ENCODE assay signal across 30 cellular contexts in the genomic region with DNA sequence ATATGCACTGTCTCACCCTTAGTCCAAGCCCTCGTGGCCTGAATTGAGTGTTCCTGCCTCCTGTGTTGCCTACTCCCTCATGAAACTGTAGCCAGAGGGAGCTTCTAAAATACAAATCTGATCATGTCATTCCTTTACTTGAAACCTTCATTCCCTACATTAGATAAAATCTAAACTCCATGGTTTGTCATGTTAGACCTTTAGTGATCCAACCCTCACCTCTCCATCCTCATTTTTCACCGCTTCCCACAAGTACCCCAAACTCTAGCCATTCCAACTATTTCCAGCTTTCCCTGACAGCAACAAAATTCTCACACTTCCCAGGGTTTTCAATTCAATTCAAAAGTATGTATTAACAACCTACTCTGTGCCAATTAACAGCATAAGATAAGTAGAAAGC. TPM values are rescaled to one million over a fixed set of nuclear protein-coding genes. Genes with fewer than 3 reads are reported as not detected.
DNase-seq lines count a peak whose midpoint lies in the region; ATAC-seq, FAIRE-seq and TF ChIP-seq lines count a peak whose summit lies in the region.
"Had no signal": no experiment of that assay in that cellular context is flagged by ENCODE, and none has a peak within 500 bp of the region (broad histone marks: within the 10 kb centered on the region; RNA-seq: fewer than 3 reads in every experiment).

No MANE protein-coding gene starts in this region.

- no peaks in the 10 kb centered on the region for H3K36me3 Mint-ChIP-seq in neural progenitor cell
- H3K36me3 Mint-ChIP-seq: CD14-positive monocyte; CD4-positive, alpha-beta memory T cell; CD4-positive, CD25-positive, alpha-beta regulatory T cell; CD8-positive, alpha-beta memory T cell had no signal

- H2AFZ ChIP-seq in IMR-90 (replicated peaks; ENCODE audit: low read length, poor library complexity) (no peak overlapping the region), K562 (ENCODE audit: low read depth, low read length) (no peak overlapping the region), H1 (ENCODE audit: low read length) (no peak overlapping the region), neural progenitor cell (replicated peaks) (no peak overlapping the region)

- POLR2A ChIA-PET in IMR-90 (lab: Charles Lee; ENCODE audit: unreplicated experiment) (no interaction called here), K562 (lab: Yijun Ruan, JAX) (no interaction called here), H1 (lab: Charles Lee; ENCODE audit: partially characterized antibody) (no interaction called here)

- H3K4me1 Mint-ChIP-seq in neural progenitor cell, result peaks cover 39% of the 10 kb centered on the region
- H3K4me1 Mint-ChIP-seq: CD14-positive monocyte; CD4-positive, alpha-beta memory T cell; CD4-positive, CD25-positive, alpha-beta regulatory T cell; CD8-positive, alpha-beta memory T cell had no signal

- H4K91ac ChIP-seq in IMR-90 (ENCODE audit: insufficient read depth, low read depth, low read length) (no peak overlapping the region), H1 (replicated peaks; ENCODE audit: insufficient read length, low read length) (no peak overlapping the region)

- H3K56ac ChIP-seq in IMR-90 (ENCODE audit: extremely low read depth, insufficient read depth, low read length), result no peak overlapping the region
- no peak overlapping the region for H3K56ac ChIP-seq in H1 (replicated peaks; ENCODE audit: insufficient read length, low read depth, low read length)

- peaks cover 49% of the 10 kb centered on the region for H3F3A ChIP-seq in neural progenitor cell (ENCODE audit: low read depth)

- H3K4me3 Mint-ChIP-seq in neural progenitor cell, result peak overlapping the region; percentile 51
- H3K4me3 Mint-ChIP-seq: CD14-positive monocyte; CD4-positive, alpha-beta memory T cell; CD4-positive, CD25-positive, alpha-beta regulatory T cell; CD8-positive, alpha-beta memory T cell had no signal

- no peak overlapping the region for H3K18ac ChIP-seq in IMR-90 (ENCODE audit: low read depth, low read length)
- H3K18ac ChIP-seq in H1 (ENCODE audit: extremely low read depth, low read length), result no peak overlapping the region

- no peaks in the 10 kb centered on the region for H4K20me1 ChIP-seq in IMR-90 (ENCODE audit: insufficient read depth, low read length)
- peaks cover 7% of the 10 kb centered on the region for H4K20me1 ChIP-seq in K562 (replicated peaks; ENCODE audit: control insufficient read depth, insufficient read depth, low read length)
- H4K20me1 ChIP-seq in H1 (replicated peaks in 1 of 2; ENCODE audit: control insufficient read depth in 1 of 2, insufficient read depth in 2 of 2, low read length in 2 of 2), result no peaks in the 10 kb centered on the region
- H4K20me1 ChIP-seq in neural progenitor cell (ENCODE audit: low read depth), result no peaks in the 10 kb centered on the region
- H4K20me1 ChIP-seq: BLaER1 had no signal

- in situ Hi-C loops in IMR-90 (cut with MboI; ENCODE audit: low sequenced_read_pairs) (no loop called here), K562 (cut with MboI) (no loop called here)

- H3K4ac ChIP-seq in IMR-90 (ENCODE audit: low read depth, low read length) (no peak overlapping the region), H1 (replicated peaks; ENCODE audit: insufficient read length, low read depth, low read length) (no peak overlapping the region)

- H3K14ac ChIP-seq in IMR-90 (replicated peaks; ENCODE audit: low read depth, low read length) (no peak overlapping the region), H1 (ENCODE audit: insufficient read length) (no peak overlapping the region)

- intact Hi-C loops in IMR-90 (cut with micrococcal nuclease), result no loop called here
- intact Hi-C loops in K562 (cut with micrococcal nuclease), result no loop called here

- H2BK20ac ChIP-seq in IMR-90 (ENCODE audit: low read depth, low read length) (no peak overlapping the region), H1 (ENCODE audit: low read length) (0 out of 2 replicates have a peak overlapping the region, but pooled peaks have one; percentile 52)

- no peak overlapping the region for H4K8ac ChIP-seq in IMR-90 (ENCODE audit: low read depth in 2 of 2, low read length in 2 of 2)
- H4K8ac ChIP-seq in H1 (ENCODE audit: extremely low read depth, insufficient read depth, low read length), result no peak overlapping the region

- CTCF ChIA-PET in IMR-90 (lab: Yijun Ruan, JAX) (interaction anchor here (0.8 kb wide), 1 partner anchor 37 kb away, joined by 3 read pairs; no protein-coding TSS in a partner anchor), K562 (lab: Yijun Ruan, JAX; ENCODE audit: low intra/inter-chr PET ratio) (no interaction called here), H1 (lab: Charles Lee; ENCODE audit: partially characterized antibody) (interaction anchor here (1.2 to 33.2 kb wide), 5 partner anchors 8 to 48 kb away, joined by 3 to 531 read pairs (median 14); no protein-coding TSS in a partner anchor)

- 63% methylated on average over 2 of the region's 2 CpGs; no CpG with 5 or more reads in 1 of the 2 experiments for WGBS in IMR-90 (ENCODE audit: extremely low coverage in 2 of 2, insufficient read length in 1 of 2), 2 experiments
- 0% methylated on average over 2 of the region's 2 CpGs for WGBS in K562 (ENCODE audit: insufficient coverage, low coverage, missing lambda C conversion rate)
- 96% methylated on average over 2 of the region's 2 CpGs; no CpG with 5 or more reads in 1 of the 2 experiments for WGBS in H1 (ENCODE audit: extremely low coverage in 1 of 2, insufficient coverage in 1 of 2, insufficient read length in 1 of 2, insufficient replicate concordance in 2 of 2, low coverage in 1 of 2, low lambda C conversion rate in 2 of 2, missing lambda C conversion rate in 1 of 2), 2 experiments

- H3K4me3 ChIP-seq in IMR-90 (ENCODE audit: insufficient read depth, low read depth, low read length), result no peak overlapping the region
- no peak overlapping the region for H3K4me3 ChIP-seq in K562
- no peak overlapping the region for H3K4me3 ChIP-seq in H1 (ENCODE audit: extremely low read depth in 1 of 4, insufficient read depth in 2 of 4, low read depth in 3 of 4, low read length in 4 of 4)
- no peak overlapping the region for H3K4me3 ChIP-seq in neural progenitor cell
- H3K4me3 ChIP-seq: BLaER1 had no signal

- no peaks in the 10 kb centered on the region for H3K79me1 ChIP-seq in IMR-90 (ENCODE audit: low read depth in 1 of 2, low read length in 2 of 2)
- H3K79me1 ChIP-seq in H1 (ENCODE audit: low read depth, low read length), result no peaks in the 10 kb centered on the region

- peaks cover 6% of the 10 kb centered on the region for H3K27me3 Mint-ChIP-seq in neural progenitor cell (ENCODE audit: insufficient read depth, low read depth)
- H3K27me3 Mint-ChIP-seq: CD4-positive, CD25-positive, alpha-beta regulatory T cell had no signal

- no peak for TF ChIP-seq RAD21 in IMR-90 (IDR thresholded peaks at IDR 0.05; ENCODE audit: low read length)
- no peak for TF ChIP-seq RAD21 in K562 (CRISPR knock-in tag; conservative IDR thresholded peaks at IDR 0.05 in 1 of 2, IDR thresholded peaks at IDR 0.05 in 1 of 2)
- no peak for TF ChIP-seq RAD21 in H1 (IDR thresholded peaks at IDR 0.05 in 1 of 2, conservative IDR thresholded peaks at IDR 0.05 in 1 of 2; ENCODE audit: low read depth in 2 of 2, low read length in 2 of 2)

- H3K4me2 ChIP-seq in IMR-90 (ENCODE audit: low read depth, low read length), result no peak overlapping the region
- H3K4me2 ChIP-seq in K562 (ENCODE audit: insufficient read depth, low read length), result no peak overlapping the region
- H3K4me2 ChIP-seq in H1 (ENCODE audit: insufficient read depth in 1 of 2, low read depth in 2 of 2, low read length in 2 of 2), result no peak overlapping the region
- peak overlapping the region; percentile 29 for H3K4me2 ChIP-seq in neural progenitor cell
- H3K4me2 ChIP-seq: BLaER1 had no signal

- H2BK5ac ChIP-seq in IMR-90 (ENCODE audit: low read depth, low read length, poor library complexity, severe bottlenecking) (no peak overlapping the region), H1 (ENCODE audit: low read depth, low read length) (no peak overlapping the region)

- peak overlapping the region; percentile 65 for H2AK9ac ChIP-seq in IMR-90 (replicated peaks; ENCODE audit: low read depth, low read length, poor library complexity)

- no peaks in the 10 kb centered on the region for H3K9me3 ChIP-seq in IMR-90 (ENCODE audit: control insufficient read depth, insufficient read depth, low read length)
- H3K9me3 ChIP-seq in K562 (replicated peaks; ENCODE audit: control insufficient read depth, insufficient read depth, low read depth, low read length), result no peaks in the 10 kb centered on the region
- no peaks in the 10 kb centered on the region for H3K9me3 ChIP-seq in H1 (ENCODE audit: insufficient read depth in 2 of 2, low read depth in 1 of 2, low read length in 1 of 2)
- no peaks in the 10 kb centered on the region for H3K9me3 ChIP-seq in neural progenitor cell (ENCODE audit: low read depth)
- H3K9me3 ChIP-seq: BE2C, BLaER1 had no signal

- BruUV-seq in IMR-90 (replicated peaks; lab: Mats Ljungman, UMichigan), result no TSS peak
- BruUV-seq in K562 (replicated peaks; lab: Mats Ljungman, UMichigan), result no TSS peak

- no peaks in the 10 kb centered on the region for H3K79me2 ChIP-seq in K562 (ENCODE audit: control insufficient read depth, insufficient read depth, low read length)
- no peaks in the 10 kb centered on the region for H3K79me2 ChIP-seq in H1 (ENCODE audit: control insufficient read depth in 1 of 2, insufficient read depth in 2 of 2, low read length in 2 of 2)
- H3K79me2 ChIP-seq in neural progenitor cell (ENCODE audit: low read depth), result no peaks in the 10 kb centered on the region

- H2BK120ac ChIP-seq in IMR-90 (ENCODE audit: low read depth, low read length) (no peak overlapping the region), H1 (replicated peaks; ENCODE audit: low read depth, low read length) (no peak overlapping the region)

- peaks cover 2% of the 10 kb centered on the region; the same call in 1 of the 2 replicates for H3K23me2 ChIP-seq in H1 (ENCODE audit: low read depth, low read length)

- no peak for TF ChIP-seq CTCF in IMR-90 (conservative IDR thresholded peaks at IDR 0.05; ENCODE audit: low read depth, low read length)
- TF ChIP-seq CTCF in K562 (IDR thresholded peaks at IDR 0.05 in 2 of 3, conservative IDR thresholded peaks at IDR 0.05 in 1 of 3; ENCODE audit: insufficient read depth in 2 of 3, low read depth in 1 of 3, low read length in 3 of 3), result no peak
- TF ChIP-seq CTCF in H1 (IDR thresholded peaks at IDR 0.05; ENCODE audit: control extremely low read depth in 1 of 3, insufficient read depth in 1 of 3, low read depth in 1 of 3, low read length in 3 of 3), result no peak
- no peak for TF ChIP-seq CTCF in neural progenitor cell (IDR thresholded peaks at IDR 0.05)

- H3K9me3 Mint-ChIP-seq in neural progenitor cell, result no peaks in the 10 kb centered on the region
- H3K9me3 Mint-ChIP-seq: CD14-positive monocyte; CD4-positive, alpha-beta memory T cell; CD4-positive, CD25-positive, alpha-beta regulatory T cell; CD8-positive, alpha-beta memory T cell had no signal

- H2AK5ac ChIP-seq in IMR-90 (ENCODE audit: low read depth, low read length), result no peak overlapping the region
- H2AK5ac ChIP-seq in H1 (ENCODE audit: low read depth, low read length), result no peak overlapping the region

- H2BK12ac ChIP-seq in H1 (ENCODE audit: low read depth, low read length), result no peak overlapping the region

- peaks cover 35% of the 10 kb centered on the region for H3K27me3 ChIP-seq in IMR-90 (ENCODE audit: control insufficient read depth, insufficient read depth, low read length)
- H3K27me3 ChIP-seq in K562 (ENCODE audit: control insufficient read depth in 2 of 2, insufficient read depth in 2 of 2, low read length in 2 of 2), result peaks cover 49 to 65% of the 10 kb centered on the region in 2 experiments
- no peaks in the 10 kb centered on the region; a peak in 1 of 7 replicates for H3K27me3 ChIP-seq in H1 (replicated peaks in 1 of 4; ENCODE audit: control insufficient read depth in 3 of 4, extremely low read depth in 1 of 4, insufficient read depth in 3 of 4, low read length in 3 of 4)
- no peaks in the 10 kb centered on the region for H3K27me3 ChIP-seq in neural progenitor cell
- H3K27me3 ChIP-seq: BE2C, BLaER1 had no signal

- FAIRE-seq in K562 (lab: Jason Lieb, UNC) (no peak), H1 (lab: Jason Lieb, UNC) (no peak)
- FAIRE-seq: A204.1, GM12891 had no signal

- no peak for TF ChIP-seq EP300 in K562 (IDR thresholded peaks at IDR 0.05; ENCODE audit: low read length)
- no peak for TF ChIP-seq EP300 in H1 (IDR thresholded peaks at IDR 0.05; ENCODE audit: borderline replicate concordance in 1 of 2, low read depth in 2 of 2, low read length in 2 of 2)

- no peak for ATAC-seq in IMR-90 (ENCODE audit: low read depth)
- no peak for ATAC-seq in K562

- H3K23ac ChIP-seq in IMR-90 (ENCODE audit: low read depth, low read length) (no peak overlapping the region), H1 (ENCODE audit: insufficient read length) (no peak overlapping the region)

- DNase-seq in IMR-90 (no peak), K562 (ENCODE audit: extremely low read depth in 1 of 4, low spot score in 3 of 4) (no peak), H1 (ENCODE audit: low read depth in 1 of 2, low spot score in 2 of 2) (no peak), neural progenitor cell (ENCODE audit: low spot score) (no peak), globus pallidus (ENCODE audit: low spot score) (no peak), GF-D8 (lab: John Stamatoyannopoulos, UW) (no peak), mesenteric fat pad (ENCODE audit: low spot score) (no peak)
- DNase-seq: 8988T; ACHN; BE2C; C1 segment of cervical spinal cord; CD4-positive, alpha-beta memory T cell; CD4-positive, CD25-positive, alpha-beta regulatory T cell; CD8-positive, alpha-beta memory T cell; COR-L47; DMS 273 treated with DMSO at 0.1 percent for 48 hours; DMS153; DMS53; DMS79; DND-41; EL; GDM1 had no signal

- H3K27ac ChIP-seq in IMR-90 (ENCODE audit: insufficient read depth, low read length) (no peak overlapping the region), K562 (ENCODE audit: extremely low read depth, low read depth, low read length) (no peak overlapping the region), H1 (ENCODE audit: low read depth, low read length) (no peak overlapping the region), neural progenitor cell (no peak overlapping the region)
- H3K27ac ChIP-seq: BLaER1 had no signal

- dilution Hi-C loops in IMR-90 (cut with HindIII; ENCODE audit: low sequenced_read_pairs, unreplicated experiment), result no loop called here

- H3K4me1 ChIP-seq in IMR-90 (ENCODE audit: control insufficient read depth, insufficient read depth, low read length) (no peaks in the 10 kb centered on the region), K562 (replicated peaks in 1 of 2; ENCODE audit: control insufficient read depth in 2 of 2, insufficient read depth in 2 of 2, low read length in 2 of 2) (no peaks in the 10 kb centered on the region), H1 (replicated peaks in 1 of 4; ENCODE audit: control insufficient read depth in 3 of 4, insufficient read depth in 4 of 4, low read length in 3 of 4) (peaks cover 0 to 4% (median 3%) of the 10 kb centered on the region in 4 experiments; a peak in 5 of 7 replicates), neural progenitor cell (peaks cover 62% of the 10 kb centered on the region)
- H3K4me1 ChIP-seq: BE2C had no signal

- H3K9ac ChIP-seq in IMR-90 (ENCODE audit: low read depth, low read length), result no peak overlapping the region
- no peak overlapping the region for H3K9ac ChIP-seq in K562 (ENCODE audit: insufficient read depth in 1 of 2, low read depth in 2 of 2, low read length in 2 of 2)
- H3K9ac ChIP-seq in H1 (replicated peaks in 1 of 4; ENCODE audit: extremely low read depth in 1 of 4, low read depth in 3 of 4, low read length in 3 of 4), result no peak overlapping the region
- H3K9ac ChIP-seq in neural progenitor cell, result no peak overlapping the region
- H3K9ac ChIP-seq: BLaER1 had no signal

- H3K9me1 ChIP-seq in IMR-90 (ENCODE audit: insufficient read depth, low read length) (no peaks in the 10 kb centered on the region), K562 (ENCODE audit: control insufficient read depth, insufficient read depth, low read length) (no peaks in the 10 kb centered on the region)

- TF ChIP-seq POLR2A in IMR-90 (IDR thresholded peaks at IDR 0.05; ENCODE audit: low read depth, low read length) (no peak), K562 (conservative IDR thresholded peaks at IDR 0.05) (no peak), H1 (IDR thresholded peaks at IDR 0.05; ENCODE audit: control extremely low read depth in 1 of 2, low read depth in 2 of 2, low read length in 2 of 2) (no peak)

- no peak overlapping the region for H4K5ac ChIP-seq in IMR-90 (ENCODE audit: low read depth, low read length)
- H4K5ac ChIP-seq in H1 (ENCODE audit: insufficient read length, low read depth, low read length), result no peak overlapping the region

- no peak overlapping the region for H3K27ac Mint-ChIP-seq in neural progenitor cell
- H3K27ac Mint-ChIP-seq: CD14-positive monocyte; CD4-positive, alpha-beta memory T cell; CD4-positive, CD25-positive, alpha-beta regulatory T cell had no signal

- no peak overlapping the region for H2BK15ac ChIP-seq in IMR-90 (ENCODE audit: low read depth, low read length)
- H2BK15ac ChIP-seq in H1 (ENCODE audit: low read length), result no peak overlapping the region

- H3K36me3 ChIP-seq in IMR-90 (ENCODE audit: control insufficient read depth, insufficient read depth, low read length) (no peaks in the 10 kb centered on the region), K562 (ENCODE audit: control insufficient read depth, insufficient read depth, low read length) (no peaks in the 10 kb centered on the region), H1 (ENCODE audit: control insufficient read depth in 2 of 4, insufficient read depth in 4 of 4, low read length in 3 of 4) (no peaks in the 10 kb centered on the region), neural progenitor cell (no peaks in the 10 kb centered on the region)
- H3K36me3 ChIP-seq: BE2C, BLaER1 had no signal

RNA-seq across cellular contexts. Expression of a gene that starts 18.3 kb away (rescaled TPM):
- total RNA-seq in IMR-90 (2012; rRNA removed) (0.28 TPM in 1 of 2 replicates, not detected in the other), K562 (2014; rRNA removed) (not detected in 2 replicates), K562 (2014; rRNA removed; fragmentation: Illumina TruSeq; extraction: Trizol) (not detected in 2 replicates), K562 (2015; rRNA removed; fragmentation: Illumina TruSeq; extraction: Trizol) (not detected in 2 replicates), K562 (2021) (not detected in 2 replicates), neural progenitor cell (ENCODE audit: low replicate concordance) (8.4 and 12.8 TPM in 2 replicates), mesenteric fat pad (not detected)
- polyA plus RNA-seq in IMR-90 (2012; rRNA removed) (not detected in 2 replicates), K562 (2011; rRNA removed) (not detected in 2 replicates), K562 (2014; fragmentation: Illumina TruSeq; extraction: Trizol) (not detected in 2 replicates), K562 (2014; fragmentation: Nextera tagmentation; extraction: Ambion mirVana) (not detected), K562 (2014; rRNA removed) (not detected in 2 replicates), H1 (2011; rRNA removed) (1.2 and 2.3 TPM in 2 replicates)
- not detected in 2 replicates for polyA plus RNA-seq in IMR-90 (2012; cell fraction: cytosol; rRNA removed)
- polyA plus RNA-seq in IMR-90 (2012; cell fraction: nucleus; rRNA removed; ENCODE audit: low replicate concordance), result 0.03 and 0.18 TPM in 2 replicates
- not detected in 2 replicates for total RNA-seq in K562 (2011; cell fraction: chromatin; rRNA removed; ENCODE audit: low replicate concordance)
- not detected in 2 replicates for total RNA-seq in K562 (2011; cell fraction: nucleolus; rRNA removed)
- not detected in 2 replicates for total RNA-seq in K562 (2011; cell fraction: nucleoplasm; rRNA removed)
- polyA plus RNA-seq in K562 (2011; cell fraction: cytosol; rRNA removed), result not detected in 2 replicates
- polyA plus RNA-seq in K562 (2011; cell fraction: nucleus; rRNA removed), result not detected in 2 replicates
- 0.06 and 0.17 TPM in 2 replicates for polyA plus RNA-seq in K562 (2012)
- polyA minus RNA-seq in K562 (2011; rRNA and poly(A)+ RNA removed), result not detected in 2 replicates
- polyA minus RNA-seq in K562 (2011; cell fraction: cytosol; rRNA and poly(A)+ RNA removed), result not detected in 2 replicates
- polyA minus RNA-seq in K562 (2011; cell fraction: nucleus; rRNA and poly(A)+ RNA removed), result not detected in 2 replicates
- 3.9 TPM in 2 replicates for total RNA-seq in H1 (2021; fragmentation: NEBNext Ultra II Directional; extraction: Animal tissue kit (Norgen Biotek cat#: 25700))
- 1.1 TPM for polyA plus RNA-seq in H1 (2011; cell fraction: cytosol; rRNA removed)
- 4.8 TPM for polyA plus RNA-seq in H1 (2011; cell fraction: nucleus; rRNA removed)
- 2.1 to 2.4 TPM (median 2.3 TPM) in 4 replicates for polyA plus RNA-seq in H1 (2012, experiment 1 of 2)
- polyA plus RNA-seq in H1 (2012, experiment 2 of 2), result 1.4 TPM
- polyA plus RNA-seq in H1 (2013, experiment 1 of 2), result 3.1 TPM
- polyA plus RNA-seq in H1 (2013, experiment 2 of 2), result 4.4 TPM
- polyA minus RNA-seq in H1 (2011; rRNA and poly(A)+ RNA removed), result 2.4 and 2.8 TPM in 2 replicates
- polyA minus RNA-seq in H1 (2011; cell fraction: cytosol; rRNA and poly(A)+ RNA removed), result 3.8 TPM
- polyA minus RNA-seq in H1 (2011; cell fraction: nucleus; rRNA and poly(A)+ RNA removed), result 6.8 TPM
- total RNA-seq: A673; CD4-positive, alpha-beta memory T cell; CD4-positive, CD25-positive, alpha-beta regulatory T cell; CD8-positive, alpha-beta memory T cell; Daoy; G401 had no signal
- polyA plus RNA-seq: AG04450; CD14-positive monocyte; CD4-positive, alpha-beta memory T cell; CD4-positive, CD25-positive, alpha-beta regulatory T cell; CD8-positive, alpha-beta memory T cell had no signal

RNA-seq across cellular contexts. Expression of a gene that starts 59.6 kb away (rescaled TPM):
- total RNA-seq in IMR-90 (2012; rRNA removed) (1.7 and 1.8 TPM in 2 replicates), K562 (2014; rRNA removed) (3.2 and 3.6 TPM in 2 replicates), K562 (2014; rRNA removed; fragmentation: Illumina TruSeq; extraction: Trizol) (5.4 and 5.7 TPM in 2 replicates), K562 (2015; rRNA removed; fragmentation: Illumina TruSeq; extraction: Trizol) (3.8 and 4.0 TPM in 2 replicates), K562 (2021) (5.0 and 5.2 TPM in 2 replicates), neural progenitor cell (ENCODE audit: low replicate concordance) (2.1 and 3.3 TPM in 2 replicates), mesenteric fat pad (2.2 TPM)
- polyA plus RNA-seq in IMR-90 (2012; rRNA removed) (1.5 and 1.7 TPM in 2 replicates), K562 (2011; rRNA removed) (6.1 and 6.5 TPM in 2 replicates), K562 (2014; fragmentation: Illumina TruSeq; extraction: Trizol) (4.4 and 4.5 TPM in 2 replicates), K562 (2014; fragmentation: Nextera tagmentation; extraction: Ambion mirVana) (1 to 10 TPM; 3.6 to 4.2 TPM), K562 (2014; rRNA removed) (4.9 and 5.9 TPM in 2 replicates), H1 (2011; rRNA removed) (1.3 and 2.1 TPM in 2 replicates)
- polyA plus RNA-seq in IMR-90 (2012; cell fraction: cytosol; rRNA removed), result 0.52 and 0.93 TPM in 2 replicates
- 0.54 and 2.8 TPM in 2 replicates for polyA plus RNA-seq in IMR-90 (2012; cell fraction: nucleus; rRNA removed; ENCODE audit: low replicate concordance)
- total RNA-seq in K562 (2011; cell fraction: chromatin; rRNA removed; ENCODE audit: low replicate concordance), result 16.9 and 23.6 TPM in 2 replicates
- 11.1 and 12.3 TPM in 2 replicates for total RNA-seq in K562 (2011; cell fraction: nucleolus; rRNA removed)
- 12.7 and 14.0 TPM in 2 replicates for total RNA-seq in K562 (2011; cell fraction: nucleoplasm; rRNA removed)
- 1.8 and 4.7 TPM in 2 replicates for polyA plus RNA-seq in K562 (2011; cell fraction: cytosol; rRNA removed)
- polyA plus RNA-seq in K562 (2011; cell fraction: nucleus; rRNA removed), result 3.1 and 4.5 TPM in 2 replicates
- polyA plus RNA-seq in K562 (2012), result 3.6 and 5.1 TPM in 2 replicates
- polyA minus RNA-seq in K562 (2011; rRNA and poly(A)+ RNA removed), result 14.6 and 18.9 TPM in 2 replicates
- 2.4 and 3.3 TPM in 2 replicates for polyA minus RNA-seq in K562 (2011; cell fraction: cytosol; rRNA and poly(A)+ RNA removed)
- polyA minus RNA-seq in K562 (2011; cell fraction: nucleus; rRNA and poly(A)+ RNA removed), result 3.1 and 5.9 TPM in 2 replicates
- 5.8 and 5.9 TPM in 2 replicates for total RNA-seq in H1 (2021; fragmentation: NEBNext Ultra II Directional; extraction: Animal tissue kit (Norgen Biotek cat#: 25700))
- polyA plus RNA-seq in H1 (2011; cell fraction: cytosol; rRNA removed), result 3.1 TPM
- 1.3 TPM for polyA plus RNA-seq in H1 (2011; cell fraction: nucleus; rRNA removed)
- 3.9 to 4.9 TPM (median 4.8 TPM) in 4 replicates for polyA plus RNA-seq in H1 (2012, experiment 1 of 2)
- 0.56 TPM for polyA plus RNA-seq in H1 (2012, experiment 2 of 2)
- 1.7 TPM for polyA plus RNA-seq in H1 (2013, experiment 1 of 2)
- polyA plus RNA-seq in H1 (2013, experiment 2 of 2), result 1.9 TPM
- 4.8 and 6.8 TPM in 2 replicates for polyA minus RNA-seq in H1 (2011; rRNA and poly(A)+ RNA removed)
- 1.2 TPM for polyA minus RNA-seq in H1 (2011; cell fraction: cytosol; rRNA and poly(A)+ RNA removed)
- polyA minus RNA-seq in H1 (2011; cell fraction: nucleus; rRNA and poly(A)+ RNA removed), result 6.8 TPM
